8 cellular contexts compared by ENCODE assay signal in genomic region chrX:49106930-49107329, GRCh38. TPM values are rescaled to one million over a fixed set of nuclear protein-coding genes. Genes with fewer than 3 reads are reported as not detected.
DNase-seq lines count a peak whose midpoint lies in the region; ATAC-seq, FAIRE-seq and TF ChIP-seq lines count a peak whose summit lies in the region.

No MANE protein-coding gene starts in this region.

- peaks cover 12% of the 10 kb centered on the region for H3K4me1 Mint-ChIP-seq in nephron progenitor cell

- H3K27ac Mint-ChIP-seq in activated naive CD4-positive, alpha-beta T cell treated with anti-CD3 and anti-CD28 coated beads, Interleukin-2, amount 50 U/mL, for 72 hours, result no peak overlapping the region
- H3K27ac Mint-ChIP-seq in nephron progenitor cell, result no peak overlapping the region

- H3K27me3 Mint-ChIP-seq in nephron progenitor cell (ENCODE audit: low read depth, poor library complexity), result no peaks in the 10 kb centered on the region

- ATAC-seq in activated naive CD4-positive, alpha-beta T cell treated with anti-CD3 and anti-CD28 coated beads, Interleukin-2, amount 50 U/mL, for 72 hours, result peak; percentile 46 to 70
- ATAC-seq in GM21825 (IDR thresholded peaks at IDR 0.05; ENCODE audit: unreplicated experiment) (no peak), GM19395 (IDR thresholded peaks at IDR 0.05; ENCODE audit: unreplicated experiment) (no peak)

- H3K36me3 Mint-ChIP-seq in activated naive CD4-positive, alpha-beta T cell treated with anti-CD3 and anti-CD28 coated beads, Interleukin-2, amount 50 U/mL, for 72 hours, result no peaks in the 10 kb centered on the region
- H3K36me3 Mint-ChIP-seq in nephron progenitor cell (ENCODE audit: low read depth), result peaks cover 14% of the 10 kb centered on the region

- TF ChIP-seq CTCF in epithelial cell of proximal tubule (conservative IDR thresholded peaks at IDR 0.05; ENCODE audit: low read depth, low read length), result peak; percentile 55
- TF ChIP-seq CTCF in nephron progenitor cell (IDR thresholded peaks at IDR 0.05), result peak; percentile 30

- FAIRE-seq in GM12892 (lab: Jason Lieb, UNC), result no peak

- DNase-seq in activated naive CD4-positive, alpha-beta T cell treated with anti-CD3 and anti-CD28 coated beads, Interleukin-2, amount 50 U/mL, for 72 hours (ENCODE audit: low spot score in 2 of 2), result no peak
- DNase-seq in activated naive CD4-positive, alpha-beta T cell treated with Interleukin-2 at 50 U/mL for 16 hours, result no peak
- peak; percentile 60 for DNase-seq in NCI-H82 (lab: John Stamatoyannopoulos, UW)
- peak; percentile 20 for DNase-seq in epithelial cell of proximal tubule (ENCODE audit: low read depth)
- peak; percentile 25 for DNase-seq in nephron progenitor cell
- DNase-seq in GM12892 (ENCODE audit: insufficient read length), result no peak

- TF ChIP-seq POLR2A in GM12892 (IDR thresholded peaks at IDR 0.05; ENCODE audit: low read depth, low read length), result no peak

- no peak overlapping the region for H3K4me3 ChIP-seq in epithelial cell of proximal tubule (ENCODE audit: low read depth, low read length)

- no peak overlapping the region for H3K4me3 Mint-ChIP-seq in nephron progenitor cell

- H3K9me3 Mint-ChIP-seq in activated naive CD4-positive, alpha-beta T cell treated with anti-CD3 and anti-CD28 coated beads, Interleukin-2, amount 50 U/mL, for 72 hours, result no peaks in the 10 kb centered on the region
- peaks cover 45% of the 10 kb centered on the region for H3K9me3 Mint-ChIP-seq in nephron progenitor cell

RNA-seq across cellular contexts. Expression of gene GPKOW, which starts 16.6 kb away (rescaled TPM):
- 10 to 100 TPM; 15.6 to 24.5 TPM for total RNA-seq in activated naive CD4-positive, alpha-beta T cell treated with anti-CD3 and anti-CD28 coated beads, Interleukin-2, amount 50 U/mL, for 72 hours
- 28.9 and 31.9 TPM in 2 replicates for total RNA-seq in epithelial cell of proximal tubule
- 13.1 TPM for polyA plus RNA-seq in GM12892 (2012; ENCODE audit: missing spikeins)

RNA-seq across cellular contexts. Expression of gene WDR45, which starts 27.2 kb away (rescaled TPM):
- total RNA-seq in activated naive CD4-positive, alpha-beta T cell treated with anti-CD3 and anti-CD28 coated beads, Interleukin-2, amount 50 U/mL, for 72 hours, result 10 to 100 TPM; 24.6 to 57.5 TPM
- 32.5 and 43.7 TPM in 2 replicates for total RNA-seq in epithelial cell of proximal tubule
- 12.6 TPM for polyA plus RNA-seq in GM12892 (2012; ENCODE audit: missing spikeins)

RNA-seq across cellular contexts. Expression of gene PRAF2, which starts 33.1 kb away (rescaled TPM):
- 10 to 100 TPM; 10.9 to 40.9 TPM for total RNA-seq in activated naive CD4-positive, alpha-beta T cell treated with anti-CD3 and anti-CD28 coated beads, Interleukin-2, amount 50 U/mL, for 72 hours
- 13.5 and 16.7 TPM in 2 replicates for total RNA-seq in epithelial cell of proximal tubule
- polyA plus RNA-seq in GM12892 (2012; ENCODE audit: missing spikeins), result 3.5 TPM

RNA-seq across cellular contexts. Expression of gene CCDC120, which starts 48.1 kb away (rescaled TPM):
- total RNA-seq in activated naive CD4-positive, alpha-beta T cell treated with anti-CD3 and anti-CD28 coated beads, Interleukin-2, amount 50 U/mL, for 72 hours, result 1 to 10 TPM; 4.5 to 5.7 TPM
- 4.0 and 4.5 TPM in 2 replicates for total RNA-seq in epithelial cell of proximal tubule
- polyA plus RNA-seq in GM12892 (2012; ENCODE audit: missing spikeins), result 1.7 TPM

RNA-seq across cellular contexts. Expression of gene MAGIX, which starts 55.6 kb away (rescaled TPM):
- total RNA-seq in activated naive CD4-positive, alpha-beta T cell treated with anti-CD3 and anti-CD28 coated beads, Interleukin-2, amount 50 U/mL, for 72 hours, result 1 to 10 TPM; 1.2 to 3.6 TPM
- total RNA-seq in epithelial cell of proximal tubule, result 8.3 and 9.6 TPM in 2 replicates
- 0.19 TPM for polyA plus RNA-seq in GM12892 (2012; ENCODE audit: missing spikeins)

Comparison
In these comparisons a context has a peak if more than half of its experiments do, and no peak if none do; other contexts are left out.
1. ATAC-seq: peak in activated naive CD4-positive, alpha-beta T cell treated with anti-CD3 and anti-CD28 coated beads, Interleukin-2, amount 50 U/mL, for 72 hours (2 of 2); none in GM21825 (single experiment) and GM19395 (single experiment).
2. DNase-seq: peak in NCI-H82 (single experiment), epithelial cell of proximal tubule (single experiment) and nephron progenitor cell (single experiment); none in activated naive CD4-positive, alpha-beta T cell treated with anti-CD3 and anti-CD28 coated beads, Interleukin-2, amount 50 U/mL, for 72 hours (0 of 2), activated naive CD4-positive, alpha-beta T cell treated with Interleukin-2 at 50 U/mL for 16 hours (single experiment) and GM12892 (single experiment).